6 cellular contexts compared by ENCODE assay signal in the genomic region with DNA sequence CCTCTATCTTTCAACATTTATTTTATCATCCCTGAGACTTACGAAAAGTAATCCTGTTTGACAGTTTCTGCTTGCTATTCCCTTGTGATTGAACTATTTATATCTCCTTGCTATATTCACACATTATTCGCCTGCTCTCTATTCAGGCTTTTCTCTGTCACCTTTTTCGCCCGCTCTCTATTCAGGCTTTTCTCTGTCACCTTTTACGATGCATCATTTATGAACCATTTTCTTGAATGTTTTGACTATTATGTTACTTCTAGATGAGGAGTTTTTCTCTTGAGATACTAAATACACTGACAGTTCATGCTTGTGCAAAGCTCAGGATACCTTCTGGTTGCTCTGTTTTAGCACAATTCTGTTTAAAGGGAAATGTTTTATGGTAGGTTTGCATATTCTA.
"Had no signal": no experiment of that assay in that cellular context is flagged by ENCODE, and none has a peak within 500 bp of the region (broad histone marks: within the 10 kb centered on the region; RNA-seq: fewer than 3 reads in every experiment).

No MANE protein-coding gene starts in this region.

- H3K27ac Mint-ChIP-seq: IgD-negative memory B cell had no signal

- H3K27ac ChIP-seq: HL-60 had no signal

- H3K9me3 Mint-ChIP-seq: IgD-negative memory B cell had no signal

- DNase-seq: IMR-90, KBM-7 had no signal

- FAIRE-seq: HepG2, K562 had no signal

- H3K27me3 Mint-ChIP-seq: IgD-negative memory B cell had no signal

- H3K4me3 ChIP-seq: K562 had no signal

- H3K4me1 Mint-ChIP-seq: IgD-negative memory B cell had no signal

- H3K36me3 Mint-ChIP-seq: IgD-negative memory B cell had no signal
